ENCODE assay signal across 8 cellular contexts in the genomic region with DNA sequence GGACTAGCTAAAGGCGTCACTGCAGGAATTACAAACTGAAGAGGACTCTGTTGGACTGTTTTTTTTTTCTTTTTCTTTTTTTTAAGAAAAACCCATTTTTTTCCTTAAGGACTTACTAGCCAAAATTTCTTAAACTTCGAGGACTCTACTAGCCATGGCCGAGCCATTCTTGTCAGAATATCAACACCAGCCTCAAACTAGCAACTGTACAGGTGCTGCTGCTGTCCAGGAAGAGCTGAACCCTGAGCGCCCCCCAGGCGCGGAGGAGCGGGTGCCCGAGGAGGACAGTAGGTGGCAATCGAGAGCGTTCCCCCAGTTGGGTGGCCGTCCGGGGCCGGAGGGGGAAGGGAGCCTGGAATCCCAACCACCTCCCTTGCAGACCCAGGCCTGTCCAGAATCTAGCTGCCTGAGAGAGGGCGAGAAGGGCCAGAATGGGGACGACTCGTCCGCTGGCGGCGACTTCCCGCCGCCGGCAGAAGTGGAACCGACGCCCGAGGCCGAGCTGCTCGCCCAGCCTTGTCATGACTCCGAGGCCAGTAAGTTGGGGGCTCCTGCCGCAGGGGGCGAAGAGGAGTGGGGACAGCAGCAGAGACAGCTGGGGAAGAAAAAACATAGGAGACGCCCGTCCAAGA. TPM values are rescaled to one million over a fixed set of nuclear protein-coding genes. Genes with fewer than 3 reads are reported as not detected.
DNase-seq lines count a peak whose midpoint lies in the region; ATAC-seq, FAIRE-seq and TF ChIP-seq lines count a peak whose summit lies in the region.

No MANE protein-coding gene starts in this region.

- peak overlapping the region; percentile 96 for H3K4me3 Mint-ChIP-seq in HFFc6
- peak overlapping the region; percentile 96 for H3K4me3 Mint-ChIP-seq in activated B cell treated with CpG ODN at 0.5 μM for 24 hours

- DNase-seq in D721Med (ENCODE audit: insufficient read length, low spot score) (no peak), HFFc6 (peak; percentile 72), NCI-H2227 treated with DMSO at 0.1 percent for 48 hours (lab: John Stamatoyannopoulos, UW) (peak; percentile 77), activated B cell treated with CpG ODN at 0.5 μM for 24 hours (peak; percentile 72), cardiac fibroblast (ENCODE audit: low read depth in 2 of 2) (peak; percentile 80 to 87), iPS-NIHi11 (ENCODE audit: low spot score) (peak; percentile 78)

- H3K9me3 Mint-ChIP-seq in HFFc6 (peaks cover 5% of the 10 kb centered on the region), activated B cell treated with CpG ODN at 0.5 μM for 24 hours (no peaks in the 10 kb centered on the region)

- H3K36me3 Mint-ChIP-seq in HFFc6 (ENCODE audit: low read depth): peaks cover 38% of the 10 kb centered on the region
- peaks cover 19% of the 10 kb centered on the region for H3K36me3 Mint-ChIP-seq in activated B cell treated with CpG ODN at 0.5 μM for 24 hours (ENCODE audit: low read depth)

- FAIRE-seq in D721Med (lab: Jason Lieb, UNC): no peak

- CTCF ChIA-PET in activated B cell treated with CpG ODN at 0.5 μM for 24 hours (lab: Charles Lee): interaction anchor here (0.7 to 6.3 kb wide), 16 partner anchors 8 to 168 kb away, joined by 3 to 167 read pairs (median 4); partner anchors contain the start of genes ACBD4, HEXIM2 and PLCD3

- H3K4me1 Mint-ChIP-seq in HFFc6 (ENCODE audit: low read depth): peaks cover 31% of the 10 kb centered on the region
- peaks cover 55% of the 10 kb centered on the region for H3K4me1 Mint-ChIP-seq in activated B cell treated with CpG ODN at 0.5 μM for 24 hours

- peak; percentile 88 for TF ChIP-seq CTCF in D721Med (IDR thresholded peaks at IDR 0.05; ENCODE audit: insufficient read depth, missing control alignments)
- peak; percentile 84 for TF ChIP-seq CTCF in HFFc6 (IDR thresholded peaks at IDR 0.05)
- peak; percentile 22 for TF ChIP-seq CTCF in activated B cell treated with CpG ODN at 0.5 μM for 24 hours (IDR thresholded peaks at IDR 0.05)
- peak; percentile 86 for TF ChIP-seq CTCF in cardiac fibroblast (IDR thresholded peaks at IDR 0.05; ENCODE audit: low read depth, low read length)

- H3K9me3 ChIP-seq in skeletal muscle tissue (ENCODE audit: control insufficient read depth in 3 of 3, low read length in 3 of 3): no peaks in the 10 kb centered on the region

- H3K27me3 ChIP-seq in skeletal muscle tissue (ENCODE audit: control insufficient read depth in 3 of 3, insufficient read depth in 3 of 3, low read length in 3 of 3): no peaks in the 10 kb centered on the region

- intact Hi-C loops in activated B cell treated with CpG ODN at 0.5 μM for 24 hours (cut with micrococcal nuclease): loop anchor here (1.0 to 2.0 kb wide), 3 partner anchors 48 to 168 kb away; partner anchors contain the start of gene MAP3K14

- peak overlapping the region; percentile 93 to 99 (median 98) for H3K9ac ChIP-seq in skeletal muscle tissue (ENCODE audit: low read depth in 1 of 3, low read length in 3 of 3)

- peaks cover 21% of the 10 kb centered on the region for H3K27me3 Mint-ChIP-seq in HFFc6 (ENCODE audit: insufficient read depth)
- no peaks in the 10 kb centered on the region for H3K27me3 Mint-ChIP-seq in activated B cell treated with CpG ODN at 0.5 μM for 24 hours

- H3K27ac Mint-ChIP-seq in HFFc6: peak overlapping the region; percentile 100
- peak overlapping the region; percentile 100 for H3K27ac Mint-ChIP-seq in activated B cell treated with CpG ODN at 0.5 μM for 24 hours

- peaks cover 33 to 46% (median 34%) of the 10 kb centered on the region in 3 donors for H3K4me1 ChIP-seq in skeletal muscle tissue (ENCODE audit: control insufficient read depth in 3 of 3, insufficient read depth in 3 of 3, low read length in 3 of 3)

- H3K36me3 ChIP-seq in skeletal muscle tissue (ENCODE audit: control insufficient read depth in 3 of 3, insufficient read depth in 3 of 3, low read length in 3 of 3): peaks cover 0 to 3% (median 0%) of the 10 kb centered on the region in 3 donors

- H3K4me3 ChIP-seq in cardiac fibroblast (replicated peaks in 1 of 2; ENCODE audit: low read depth in 2 of 2, low read length in 2 of 2) (peak overlapping the region; percentile 88 to 93), skeletal muscle tissue (ENCODE audit: low read length in 3 of 3) (peak overlapping the region; percentile 96 to 97 (median 96))

- POLR2A ChIA-PET in activated B cell treated with CpG ODN at 0.5 μM for 24 hours (lab: Charles Lee): interaction anchor here (0.6 to 8.7 kb wide), 30 partner anchors 8 to 382 kb away, joined by 3 to 703 read pairs (median 12); partner anchors contain the start of genes ACBD4, DCAKD, EFTUD2 and FMNL1

- H3K27ac ChIP-seq in skeletal muscle tissue (ENCODE audit: low read depth, low read length): peak overlapping the region; percentile 99

- ATAC-seq in activated B cell treated with CpG ODN at 0.5 μM for 24 hours (ENCODE audit: low read depth) (peak; percentile 26), GM19324 (IDR thresholded peaks at IDR 0.05; ENCODE audit: low FRiP score, unreplicated experiment) (no peak)

RNA-seq across cellular contexts. Expression of gene HEXIM1, which starts 0.9 kb away (rescaled TPM):
- 10 to 100 TPM; 31.8 to 42.0 (median 34.5) TPM for total RNA-seq in HFFc6 (2021; fragmentation: NEBNext Ultra II Directional; extraction: Animal tissue kit (Norgen Biotek cat#: 25700))
- 19.5 and 21.5 TPM in 2 replicates for total RNA-seq in activated B cell treated with CpG ODN at 0.5 μM for 24 hours
- total RNA-seq in skeletal muscle tissue: 14.6 TPM

RNA-seq across cellular contexts. Expression of gene HEXIM2, which starts 12.5 kb away (rescaled TPM):
- 1 to 10 TPM; 4.8 to 9.5 (median 6.2) TPM for total RNA-seq in HFFc6 (2021; fragmentation: NEBNext Ultra II Directional; extraction: Animal tissue kit (Norgen Biotek cat#: 25700))
- total RNA-seq in activated B cell treated with CpG ODN at 0.5 μM for 24 hours (8.9 and 11.1 TPM in 2 replicates), skeletal muscle tissue (10.4 TPM)

RNA-seq across cellular contexts. Expression of gene ACBD4, which starts 13.7 kb away (rescaled TPM):
- total RNA-seq in HFFc6 (2021; fragmentation: NEBNext Ultra II Directional; extraction: Animal tissue kit (Norgen Biotek cat#: 25700)): 1 to 10 TPM; 5.0 to 8.0 (median 6.5) TPM
- total RNA-seq in activated B cell treated with CpG ODN at 0.5 μM for 24 hours (20.1 and 20.6 TPM in 2 replicates), skeletal muscle tissue (3.1 TPM)

RNA-seq across cellular contexts. Expression of gene PLCD3, which starts 16.8 kb away (rescaled TPM):
- total RNA-seq in HFFc6 (2021; fragmentation: NEBNext Ultra II Directional; extraction: Animal tissue kit (Norgen Biotek cat#: 25700)): 100 to 1,000 TPM in 1 of 6 experiments, 10 to 100 TPM in 5; 77.2 to 112 (median 83.8) TPM
- 0.61 and 1.4 TPM in 2 replicates for total RNA-seq in activated B cell treated with CpG ODN at 0.5 μM for 24 hours
- total RNA-seq in skeletal muscle tissue: 12.0 TPM

Comparison
In these comparisons a context has a peak if more than half of its experiments do, and no peak if none do; other contexts are left out.
1. CTCF ChIP-seq: peak in every context shown above with its lines; median percentile 88 in D721Med; 86 in cardiac fibroblast; 84 in HFFc6; 22 in activated B cell treated with CpG ODN at 0.5 μM for 24 hours.